8 cellular contexts compared by ENCODE assay signal in the genomic region with DNA sequence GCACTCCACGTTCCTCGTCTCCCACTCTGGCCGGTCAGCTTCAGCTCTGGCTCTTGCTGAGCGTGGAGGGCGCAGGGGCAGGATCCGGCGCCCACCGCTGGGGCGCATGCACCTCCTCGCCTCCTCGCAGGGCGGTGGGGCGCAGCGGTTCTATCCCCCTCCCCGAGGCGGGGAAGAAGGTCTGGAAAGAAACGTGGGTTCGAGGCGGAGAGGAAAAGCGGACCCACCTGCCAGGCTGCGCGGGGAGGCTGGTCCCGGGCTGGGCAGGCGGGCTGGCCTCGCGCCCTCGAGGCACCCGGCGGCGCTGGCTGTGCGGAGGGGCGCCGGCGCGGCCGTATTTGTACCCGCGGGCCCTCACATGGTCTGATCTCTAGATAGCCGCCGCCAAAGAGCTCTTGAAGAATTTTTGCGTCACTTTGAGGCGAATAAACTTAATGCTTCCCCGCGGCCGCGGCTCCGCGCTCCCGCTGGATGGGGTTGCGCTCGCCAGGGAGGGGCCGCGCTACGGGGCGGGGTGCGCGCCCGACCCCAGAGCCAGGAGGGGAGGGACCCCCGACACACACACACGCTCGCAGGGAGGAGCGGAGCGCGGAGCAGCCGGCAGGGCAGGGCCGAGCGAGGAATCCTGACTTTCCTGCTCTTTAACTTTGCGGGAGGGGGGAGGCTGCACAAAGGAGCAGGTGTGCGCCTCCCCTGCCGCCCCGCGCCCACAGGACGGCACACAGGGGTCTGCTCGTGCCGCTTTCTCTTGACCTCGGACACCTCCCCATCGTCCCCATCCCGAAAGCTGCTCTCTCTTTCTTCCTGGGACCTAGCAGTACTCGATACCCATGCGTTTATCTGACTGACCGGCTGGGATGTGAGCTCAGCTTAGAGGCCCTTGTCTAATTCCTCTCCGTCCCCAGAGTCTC.
DNase-seq lines count a peak whose midpoint lies in the region; ATAC-seq lines count a peak whose summit lies in the region.

A gene (minus strand): TSS at position 312 of the 911 bp plus-strand sequence. CDS start 13,739 bp downstream, outside the sequence.

- peaks cover 39% of the 10 kb centered on the region for H3K27me3 Mint-ChIP-seq in activated naive CD4-positive, alpha-beta T cell treated with anti-CD3 and anti-CD28 coated beads, Interleukin-2, amount 50 U/mL, for 24 hours
- peaks cover 92% of the 10 kb centered on the region for H3K27me3 Mint-ChIP-seq in stimulated activated naive CD8-positive, alpha-beta T cell treated with anti-CD3 and anti-CD28 coated beads, Interleukin-15, amount 100 ng/mL, for 72 hours

- H3K36me3 Mint-ChIP-seq in activated naive CD4-positive, alpha-beta T cell treated with anti-CD3 and anti-CD28 coated beads, Interleukin-2, amount 50 U/mL, for 24 hours: no peaks in the 10 kb centered on the region

- peak; percentile 46 for ATAC-seq in stimulated activated naive CD8-positive, alpha-beta T cell treated with anti-CD3 and anti-CD28 coated beads, Interleukin-15, amount 100 ng/mL, for 72 hours
- no peak for ATAC-seq in GM19452 (IDR thresholded peaks at IDR 0.05; ENCODE audit: unreplicated experiment)
- no peak for ATAC-seq in GM21447 (IDR thresholded peaks at IDR 0.05; ENCODE audit: unreplicated experiment)

- no peak within 1 kb of the TSS for H3K9ac ChIP-seq in adipocyte (ENCODE audit: low read length)

- peaks cover 10% of the 10 kb centered on the region for H3K4me1 ChIP-seq in adipocyte (ENCODE audit: control insufficient read depth, insufficient read depth, low read length)

- DNase-seq in activated naive CD4-positive, alpha-beta T cell (lab: John Stamatoyannopoulos, UW): no peak
- DNase-seq in adipocyte (ENCODE audit: low read depth) (peak; percentile 54), iPS-NIHi7 (ENCODE audit: extremely low spot score) (peak; percentile 50), SW480 (ENCODE audit: low spot score) (no peak)
- no peak for DNase-seq in stimulated activated naive CD8-positive, alpha-beta T cell treated with anti-CD3 and anti-CD28 coated beads, Interleukin-15, amount 100 ng/mL, for 72 hours

- H3K4me1 Mint-ChIP-seq in activated naive CD4-positive, alpha-beta T cell treated with anti-CD3 and anti-CD28 coated beads, Interleukin-2, amount 50 U/mL, for 24 hours: peaks cover 21% of the 10 kb centered on the region
- peaks cover 42% of the 10 kb centered on the region for H3K4me1 Mint-ChIP-seq in stimulated activated naive CD8-positive, alpha-beta T cell treated with anti-CD3 and anti-CD28 coated beads, Interleukin-15, amount 100 ng/mL, for 72 hours

- H3K4me3 ChIP-seq in adipocyte (ENCODE audit: low read length): peak within 1 kb of the TSS; percentile 77

- H3K4me3 Mint-ChIP-seq in activated naive CD4-positive, alpha-beta T cell treated with anti-CD3 and anti-CD28 coated beads, Interleukin-2, amount 50 U/mL, for 24 hours: peak within 1 kb of the TSS; percentile 80
- H3K4me3 Mint-ChIP-seq in stimulated activated naive CD8-positive, alpha-beta T cell treated with anti-CD3 and anti-CD28 coated beads, Interleukin-15, amount 100 ng/mL, for 72 hours: peak within 1 kb of the TSS; percentile 80 to 82

- H3K27ac Mint-ChIP-seq in activated naive CD4-positive, alpha-beta T cell treated with anti-CD3 and anti-CD28 coated beads, Interleukin-2, amount 50 U/mL, for 24 hours: no peak within 1 kb of the TSS
- H3K27ac Mint-ChIP-seq in stimulated activated naive CD8-positive, alpha-beta T cell treated with anti-CD3 and anti-CD28 coated beads, Interleukin-15, amount 100 ng/mL, for 72 hours: no peak within 1 kb of the TSS

- H3K9me3 ChIP-seq in adipocyte (ENCODE audit: control insufficient read depth, low read length): peaks cover 3% of the 10 kb centered on the region

- H3K27me3 ChIP-seq in adipocyte (replicated peaks; ENCODE audit: control insufficient read depth, insufficient read depth, low read length): peaks cover 26% of the 10 kb centered on the region

- H3K36me3 ChIP-seq in adipocyte (ENCODE audit: control insufficient read depth, insufficient read depth, low read length, severe bottlenecking): no peaks in the 10 kb centered on the region

- no peaks in the 10 kb centered on the region for H3K9me3 Mint-ChIP-seq in activated naive CD4-positive, alpha-beta T cell treated with anti-CD3 and anti-CD28 coated beads, Interleukin-2, amount 50 U/mL, for 24 hours
- H3K9me3 Mint-ChIP-seq in stimulated activated naive CD8-positive, alpha-beta T cell treated with anti-CD3 and anti-CD28 coated beads, Interleukin-15, amount 100 ng/mL, for 72 hours: no peaks in the 10 kb centered on the region

Comparison
In these comparisons a context has a peak if more than half of its experiments do, and no peak if none do; other contexts are left out.
1. DNase-seq: peak in adipocyte (single experiment) and iPS-NIHi7 (single experiment); none in activated naive CD4-positive, alpha-beta T cell (0 of 4), stimulated activated naive CD8-positive, alpha-beta T cell treated with anti-CD3 and anti-CD28 coated beads, Interleukin-15, amount 100 ng/mL, for 72 hours (0 of 2) and SW480 (single experiment).